ENCODE assay signal across 1 cellular context in the genomic region with DNA sequence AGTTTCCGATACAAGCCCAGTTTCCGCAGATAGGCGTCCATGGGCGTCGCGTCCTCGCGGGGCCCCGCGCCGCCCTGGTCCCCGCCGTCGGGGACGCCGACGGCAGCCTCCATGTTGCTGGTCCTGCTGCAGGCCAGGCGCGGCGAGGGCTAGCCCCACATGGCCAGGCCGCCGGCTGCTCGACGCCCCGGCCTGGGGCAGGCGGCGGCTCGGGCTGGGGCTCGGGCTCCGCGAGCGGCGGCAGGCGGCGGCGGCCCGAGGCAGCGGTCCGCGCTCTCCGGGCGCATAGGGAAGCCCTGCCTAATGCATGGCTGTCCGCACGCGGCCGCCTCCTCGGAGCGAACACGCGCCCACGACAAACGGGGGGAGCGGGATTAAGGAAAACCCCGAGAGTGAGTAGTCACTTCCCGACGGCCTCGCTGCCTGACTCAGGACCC.
A peak's percentile ranks its signal among the peaks of the same experiment; 100 is the strongest.
TF ChIP-seq lines count a peak whose summit lies in the region.

No MANE protein-coding gene starts in this region.

TF ChIP-seq in HepG2, 621 proteins besides CTCF, POLR2A, EP300 and RAD21:
- TF ChIP-seq, protein P1, sequence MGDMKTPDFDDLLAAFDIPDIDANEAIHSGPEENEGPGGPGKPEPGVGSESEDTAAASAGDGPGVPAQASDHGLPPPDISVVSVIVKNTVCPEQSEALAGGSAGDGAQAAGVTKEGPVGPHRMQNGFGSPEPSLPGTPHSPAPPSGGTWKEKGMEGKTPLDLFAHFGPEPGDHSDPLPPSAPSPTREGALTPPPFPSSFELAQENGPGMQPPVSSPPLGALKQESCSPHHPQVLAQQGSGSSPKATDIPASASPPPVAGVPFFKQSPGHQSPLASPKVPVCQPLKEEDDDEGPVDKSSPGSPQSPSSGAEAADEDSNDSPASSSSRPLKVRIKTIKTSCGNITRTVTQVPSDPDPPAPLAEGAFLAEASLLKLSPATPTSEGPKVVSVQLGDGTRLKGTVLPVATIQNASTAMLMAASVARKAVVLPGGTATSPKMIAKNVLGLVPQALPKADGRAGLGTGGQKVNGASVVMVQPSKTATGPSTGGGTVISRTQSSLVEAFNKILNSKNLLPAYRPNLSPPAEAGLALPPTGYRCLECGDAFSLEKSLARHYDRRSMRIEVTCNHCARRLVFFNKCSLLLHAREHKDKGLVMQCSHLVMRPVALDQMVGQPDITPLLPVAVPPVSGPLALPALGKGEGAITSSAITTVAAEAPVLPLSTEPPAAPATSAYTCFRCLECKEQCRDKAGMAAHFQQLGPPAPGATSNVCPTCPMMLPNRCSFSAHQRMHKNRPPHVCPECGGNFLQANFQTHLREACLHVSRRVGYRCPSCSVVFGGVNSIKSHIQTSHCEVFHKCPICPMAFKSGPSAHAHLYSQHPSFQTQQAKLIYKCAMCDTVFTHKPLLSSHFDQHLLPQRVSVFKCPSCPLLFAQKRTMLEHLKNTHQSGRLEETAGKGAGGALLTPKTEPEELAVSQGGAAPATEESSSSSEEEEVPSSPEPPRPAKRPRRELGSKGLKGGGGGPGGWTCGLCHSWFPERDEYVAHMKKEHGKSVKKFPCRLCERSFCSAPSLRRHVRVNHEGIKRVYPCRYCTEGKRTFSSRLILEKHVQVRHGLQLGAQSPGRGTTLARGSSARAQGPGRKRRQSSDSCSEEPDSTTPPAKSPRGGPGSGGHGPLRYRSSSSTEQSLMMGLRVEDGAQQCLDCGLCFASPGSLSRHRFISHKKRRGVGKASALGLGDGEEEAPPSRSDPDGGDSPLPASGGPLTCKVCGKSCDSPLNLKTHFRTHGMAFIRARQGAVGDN (CRISPR knock-in tag; IDR thresholded peaks at IDR 0.05): peak; percentile 64
- TF ChIP-seq, protein P2, sequence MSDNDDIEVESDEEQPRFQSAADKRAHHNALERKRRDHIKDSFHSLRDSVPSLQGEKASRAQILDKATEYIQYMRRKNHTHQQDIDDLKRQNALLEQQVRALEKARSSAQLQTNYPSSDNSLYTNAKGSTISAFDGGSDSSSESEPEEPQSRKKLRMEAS (IDR thresholded peaks at IDR 0.05): peak; percentile 58
- peak; percentile 97 for TF ChIP-seq ZNF777 (CRISPR knock-in tag; IDR thresholded peaks at IDR 0.05)
- peak; percentile 70 for TF ChIP-seq YY1 (IDR thresholded peaks at IDR 0.05; ENCODE audit: insufficient read depth, insufficient replicate concordance, low read depth, low read length)
- peak; percentile 30; the same call in 1 of the 2 replicates for TF ChIP-seq MYC (CRISPR knock-in tag; IDR thresholded peaks at IDR 0.05; ENCODE audit: borderline replicate concordance)
- peak; percentile 51; the same call in 1 of the 2 replicates for TF ChIP-seq SIN3A (IDR thresholded peaks at IDR 0.05; ENCODE audit: borderline replicate concordance, low read depth, low read length)
- TF ChIP-seq ZIK1 (CRISPR knock-in tag; IDR thresholded peaks at IDR 0.05; ENCODE audit: borderline replicate concordance, low read depth): 0 out of 2 replicates have a peak, but pooled peaks have one; percentile 18
- peak in 1 of 2 experiments; percentile 13; a peak in 1 of 4 replicates for TF ChIP-seq HMGXB4 (CRISPR knock-in tag; IDR thresholded peaks at IDR 0.05; ENCODE audit: borderline replicate concordance in 1 of 2, low read depth in 1 of 2)
- peak; percentile 19; the same call in 1 of the 2 replicates for TF ChIP-seq ZNF563 (CRISPR knock-in tag; IDR thresholded peaks at IDR 0.05)
- TF ChIP-seq ZSCAN31 (CRISPR knock-in tag; IDR thresholded peaks at IDR 0.05; ENCODE audit: low read depth): peak; percentile 9; the same call in 1 of the 2 replicates
- TF ChIP-seq KDM3A (CRISPR knock-in tag; IDR thresholded peaks at IDR 0.05; ENCODE audit: low read depth): 0 out of 2 replicates have a peak, but pooled peaks have one; percentile 0
- TF ChIP-seq, protein P3, sequence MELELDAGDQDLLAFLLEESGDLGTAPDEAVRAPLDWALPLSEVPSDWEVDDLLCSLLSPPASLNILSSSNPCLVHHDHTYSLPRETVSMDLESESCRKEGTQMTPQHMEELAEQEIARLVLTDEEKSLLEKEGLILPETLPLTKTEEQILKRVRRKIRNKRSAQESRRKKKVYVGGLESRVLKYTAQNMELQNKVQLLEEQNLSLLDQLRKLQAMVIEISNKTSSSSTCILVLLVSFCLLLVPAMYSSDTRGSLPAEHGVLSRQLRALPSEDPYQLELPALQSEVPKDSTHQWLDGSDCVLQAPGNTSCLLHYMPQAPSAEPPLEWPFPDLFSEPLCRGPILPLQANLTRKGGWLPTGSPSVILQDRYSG (CRISPR knock-in tag; IDR thresholded peaks at IDR 0.05): peak; percentile 16; the same call in 1 of the 2 replicates
- peak; percentile 1; the same call in 1 of the 2 replicates for TF ChIP-seq ZFX (CRISPR knock-in tag; IDR thresholded peaks at IDR 0.05; ENCODE audit: low read depth)
- TF ChIP-seq ZFY (CRISPR knock-in tag; IDR thresholded peaks at IDR 0.05): 0 out of 2 replicates have a peak, but pooled peaks have one; percentile 1
- 0 out of 2 replicates have a peak, but pooled peaks have one; percentile 10 for TF ChIP-seq ZNF138 (CRISPR knock-in tag; IDR thresholded peaks at IDR 0.05; ENCODE audit: low read depth)
